In the genomic region with DNA sequence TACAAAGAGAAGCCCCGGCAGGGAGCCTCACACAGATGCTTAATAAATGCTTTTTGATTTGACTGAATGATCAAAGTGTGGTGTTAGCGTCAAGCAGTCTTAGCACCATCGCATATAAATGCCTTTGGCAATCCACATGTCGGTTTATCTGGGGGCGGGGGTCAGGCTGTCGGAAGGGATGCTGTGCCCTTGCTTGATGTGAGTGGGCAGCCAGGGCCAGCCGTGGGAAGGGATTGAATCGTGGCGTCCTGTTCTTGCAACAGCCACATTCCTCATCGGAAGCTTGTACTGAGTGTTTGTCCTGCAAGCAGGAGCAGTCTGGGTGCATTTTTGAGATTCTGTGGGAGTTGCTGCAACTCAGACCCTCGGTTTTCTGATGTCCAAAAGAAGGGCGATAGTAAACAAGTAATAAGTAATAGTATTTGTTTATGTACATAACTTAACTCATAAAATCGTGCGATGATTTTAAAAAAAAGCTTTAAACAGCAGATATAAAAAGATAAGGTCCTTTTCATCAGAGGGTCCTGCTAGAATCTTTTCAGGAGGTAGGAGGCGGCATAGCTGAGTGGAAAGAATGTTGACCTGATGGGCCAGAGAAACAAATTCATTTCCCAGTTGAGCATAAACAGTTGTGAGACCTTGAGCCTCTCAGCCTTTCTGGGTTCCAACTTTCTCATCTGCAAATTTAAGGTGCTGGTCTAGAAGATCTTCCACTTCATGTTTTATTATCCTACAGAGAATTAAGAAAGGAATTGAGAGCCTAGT, we compare ENCODE assay signal across 12 cellular contexts.
DNase-seq lines count a peak whose midpoint lies in the region; ATAC-seq lines count a peak whose summit lies in the region.
"Had no signal": no experiment of that assay in that cellular context is flagged by ENCODE, and none has a peak within 500 bp of the region (broad histone marks: within the 10 kb centered on the region; RNA-seq: fewer than 3 reads in every experiment).

No MANE protein-coding gene starts in this region.

- intact Hi-C loops in sciatic nerve (cut with DNase I): no loop called here

- peak; percentile 75 for DNase-seq in ELF-1 (ENCODE audit: low read depth, low spot score)
- DNase-seq in caudate nucleus (lab: John Stamatoyannopoulos, UW): peak in 2 of 61 donors; percentile 1 to 2
- DNase-seq in iris pigment epithelial cell (ENCODE audit: low read depth): peak; percentile 85
- no peak for DNase-seq in sciatic nerve (ENCODE audit: low spot score)
- no peak for DNase-seq in GM19238 (ENCODE audit: insufficient read length, low spot score)
- DNase-seq in NCI-H2107 (lab: John Stamatoyannopoulos, UW): no peak
- DNase-seq: activated T-cell treated with anti-CD3 and anti-CD28 coated beads, Interleukin-2, amount 50 U/mL, for 1 hour; DMS 273 treated with DMSO at 0.1 percent for 48 hours; naive B cell; NCI-H69 had no signal

- ATAC-seq in sciatic nerve (peak; percentile 74), HG02938 (IDR thresholded peaks at IDR 0.05; ENCODE audit: unreplicated experiment) (no peak), HG02642 (IDR thresholded peaks at IDR 0.05; ENCODE audit: poor library complexity, unreplicated experiment) (no peak)

- peak overlapping the region; percentile 48 for H3K27ac ChIP-seq in caudate nucleus (ENCODE audit: low read depth, low read length)

Comparison
In these comparisons a context has a peak if more than half of its experiments do, and no peak if none do; other contexts are left out.
1. DNase-seq: peak in ELF-1 (single experiment) and iris pigment epithelial cell (single experiment); none in sciatic nerve (single experiment), GM19238 (single experiment) and NCI-H2107 (single experiment).